In the genomic region with DNA sequence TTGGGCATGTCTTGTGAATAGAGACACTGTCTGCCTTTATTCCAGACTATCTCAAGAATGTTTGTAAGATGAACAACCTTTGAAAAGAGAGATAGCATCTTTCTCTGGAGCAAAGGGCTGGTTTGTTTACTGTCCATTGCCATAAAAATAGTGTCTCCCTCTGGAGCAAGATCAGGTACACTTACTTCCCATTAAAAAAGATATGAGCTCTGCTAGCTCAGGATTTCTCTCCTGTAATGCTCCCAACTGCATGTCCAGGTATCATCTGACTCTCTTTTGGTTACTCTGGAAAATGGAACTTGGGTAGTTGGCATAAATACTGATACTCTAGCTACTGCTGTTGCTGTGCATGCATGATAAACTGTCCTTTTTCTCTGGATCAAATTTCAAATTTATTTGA, we compare ENCODE assay signal across 27 cellular contexts.
"Had no signal": no experiment of that assay in that cellular context is flagged by ENCODE, and none has a peak within 500 bp of the region (broad histone marks: within the 10 kb centered on the region; RNA-seq: fewer than 3 reads in every experiment).

No MANE protein-coding gene starts in this region.

- DNase-seq: activated CD4-positive, alpha-beta memory T cell treated with anti-CD3 and anti-CD28 coated beads for 36 hours; activated CD4-positive, alpha-beta T cell treated with anti-CD3 and anti-CD28 coated beads for 36 hours; activated CD4-positive, alpha-beta T cell treated with anti-CD3 and anti-CD28 coated beads, Interleukin-2, amount 10 ng/mL, durations not matched to agents 24 days and 14 days; activated CD4-positive, CD25-positive, alpha-beta regulatory T cell; activated CD4-positive, CD25-positive, alpha-beta regulatory T cell treated with anti-CD3 and anti-CD28 coated beads, Interleukin-2, amount 50 U/mL, for 72 hours; activated CD8-positive, alpha-beta memory T cell treated with anti-CD3 and anti-CD28 coated beads, Interleukin-2, amount 50 U/mL, for 48 hours; activated gamma-delta T cell; activated naive CD4-positive, alpha-beta T cell; activated naive CD4-positive, alpha-beta T cell treated with anti-CD3 and anti-CD28 coated beads, Interleukin-2, amount 50 U/mL, for 16 hours; activated T-cell treated with anti-CD3 and anti-CD28 coated beads for 4 hours; activated T-cell treated with anti-CD3 and anti-CD28 coated beads, Interleukin-2, amount 50 U/mL, for 24 hours; activated T-cell treated with anti-CD3 and anti-CD28 coated beads, Interleukin-2, amount 50 U/mL, for 72 hours; amniotic stem cell; anterior cingulate cortex; brain microvascular endothelial cell; dorsolateral prefrontal cortex; effector memory CD4-positive, alpha-beta T cell; endodermal cell; foreskin keratinocyte; gastrocnemius medialis; glutamatergic neuron; heart left ventricle; T1000 had no signal

- FAIRE-seq: astrocyte, bronchial epithelial cell had no signal

- H3K4me3 ChIP-seq: coronary artery, dorsolateral prefrontal cortex, gastrocnemius medialis, heart left ventricle had no signal

- H3K27ac ChIP-seq: brain microvascular endothelial cell, coronary artery, dorsolateral prefrontal cortex, foreskin keratinocyte, gastrocnemius medialis, heart left ventricle had no signal

- ATAC-seq: activated CD4-positive, alpha-beta T cell treated with anti-CD3 and anti-CD28 coated beads for 36 hours; activated T-cell treated with anti-CD3 and anti-CD28 coated beads, Interleukin-2, amount 50 U/mL, for 72 hours; esophagus mucosa; foreskin keratinocyte; gastrocnemius medialis; heart left ventricle had no signal
